18 cellular contexts compared by ENCODE assay signal in the genomic region with DNA sequence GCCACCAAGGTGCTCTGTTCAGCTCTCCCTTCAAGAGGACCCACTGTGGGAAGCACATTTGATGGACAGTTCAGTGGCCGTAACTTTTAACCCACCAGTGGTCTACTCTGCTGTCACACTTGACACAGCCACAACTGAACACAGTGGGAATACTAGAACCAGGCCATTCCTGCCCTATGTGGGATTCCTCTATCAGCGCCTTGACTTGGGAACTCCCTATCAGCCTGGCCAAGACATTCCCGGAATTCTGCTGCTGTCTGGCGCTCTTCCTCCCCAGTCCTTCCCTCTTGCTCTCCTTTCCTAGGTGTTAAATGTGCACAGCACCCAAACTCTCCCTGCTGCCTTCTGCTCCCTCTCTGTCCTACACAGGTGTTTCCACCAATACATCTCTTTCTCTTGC. TPM values are rescaled to one million over a fixed set of nuclear protein-coding genes. Genes with fewer than 3 reads are reported as not detected.
DNase-seq lines count a peak whose midpoint lies in the region; ATAC-seq and TF ChIP-seq lines count a peak whose summit lies in the region.
"Had no signal": no experiment of that assay in that cellular context is flagged by ENCODE, and none has a peak within 500 bp of the region (broad histone marks: within the 10 kb centered on the region; RNA-seq: fewer than 3 reads in every experiment).

No MANE protein-coding gene starts in this region.

- H3K27ac Mint-ChIP-seq in activated CD8-positive, alpha-beta T cell treated with anti-CD3 and anti-CD28 coated beads, Interleukin-2, amount 10 ng/mL, durations not matched to agents 7 days and 5 days: no peak overlapping the region

- intact Hi-C loops in cardiac septum (cut with DNase I): loop anchor here (5.0 kb wide), 1 partner anchor 455 kb away; no protein-coding TSS in a partner anchor

- H3K9me3 Mint-ChIP-seq in activated CD8-positive, alpha-beta T cell treated with anti-CD3 and anti-CD28 coated beads, Interleukin-2, amount 10 ng/mL, durations not matched to agents 7 days and 5 days (ENCODE audit: insufficient read depth): no peaks in the 10 kb centered on the region

- POLR2A ChIA-PET in activated CD8-positive, alpha-beta T cell treated with anti-CD3 and anti-CD28 coated beads, Interleukin-2, amount 10 ng/mL, durations not matched to agents 7 days and 5 days (lab: Charles Lee): no interaction called here

- H3K4me3 ChIP-seq in right atrium auricular region (no peak overlapping the region), fibroblast of pulmonary artery (replicated peaks; ENCODE audit: low read depth, low read length) (no peak overlapping the region)
- H3K4me3 ChIP-seq: Peyer's patch had no signal

- no peak overlapping the region for H3K4me3 Mint-ChIP-seq in activated CD8-positive, alpha-beta T cell treated with anti-CD3 and anti-CD28 coated beads, Interleukin-2, amount 10 ng/mL, durations not matched to agents 7 days and 5 days

- peaks cover 9% of the 10 kb centered on the region for H3K27me3 Mint-ChIP-seq in activated CD8-positive, alpha-beta T cell treated with anti-CD3 and anti-CD28 coated beads, Interleukin-2, amount 10 ng/mL, durations not matched to agents 7 days and 5 days (ENCODE audit: low read depth)

- peaks cover 0 to 6% of the 10 kb centered on the region in 2 donors for H3K4me1 ChIP-seq in right atrium auricular region
- H3K4me1 ChIP-seq: Peyer's patch had no signal

- peak; percentile 58 for DNase-seq in cardiac septum (ENCODE audit: low spot score)
- no peak for DNase-seq in right atrium auricular region (ENCODE audit: low spot score)
- DNase-seq in fibroblast of pulmonary artery (ENCODE audit: low read depth): peak; percentile 44
- no peak for DNase-seq in omental fat pad (ENCODE audit: low spot score)
- DNase-seq in activated T-cell treated with anti-CD3 and anti-CD28 coated beads for 4 hours: no peak
- DNase-seq in activated CD4-positive, alpha-beta T cell treated with anti-CD3 and anti-CD28 coated beads, Interleukin-2, amount 50 U/mL, for 48 hours: no peak
- no peak for DNase-seq in LoVo (ENCODE audit: low spot score)
- DNase-seq in activated CD8-positive, alpha-beta T cell treated with anti-CD3 and anti-CD28 coated beads, Interleukin-2, amount 10 ng/mL, durations not matched to agents 7 days and 5 days: no peak
- DNase-seq: DMS 273 treated with DMSO at 0.1 percent for 48 hours, H7, MM.1S, NCI-H1092 treated with DMSO at 0.1 percent for 48 hours, NCI-H1694, NCI-H2227 treated with DMSO at 0.1 percent for 48 hours, NCI-H524 treated with DMSO at 0.1 percent for 48 hours, Peyer's patch, SHP77 had no signal

- no peaks in the 10 kb centered on the region for H3K36me3 Mint-ChIP-seq in activated CD8-positive, alpha-beta T cell treated with anti-CD3 and anti-CD28 coated beads, Interleukin-2, amount 10 ng/mL, durations not matched to agents 7 days and 5 days (ENCODE audit: low read depth)

- H3K9me3 ChIP-seq in right atrium auricular region: no peaks in the 10 kb centered on the region
- H3K9me3 ChIP-seq: Peyer's patch had no signal

- no peaks in the 10 kb centered on the region for H3K4me1 Mint-ChIP-seq in activated CD8-positive, alpha-beta T cell treated with anti-CD3 and anti-CD28 coated beads, Interleukin-2, amount 10 ng/mL, durations not matched to agents 7 days and 5 days (ENCODE audit: low read depth)

- no peaks in the 10 kb centered on the region for H3K36me3 ChIP-seq in right atrium auricular region
- H3K36me3 ChIP-seq: Peyer's patch had no signal

- ATAC-seq in omental fat pad (ENCODE audit: low FRiP score): peak; percentile 52
- no peak for ATAC-seq in activated CD8-positive, alpha-beta T cell treated with anti-CD3 and anti-CD28 coated beads, Interleukin-2, amount 10 ng/mL, durations not matched to agents 7 days and 5 days

- TF ChIP-seq CTCF in right atrium auricular region (IDR thresholded peaks at IDR 0.05): no peak
- no peak for TF ChIP-seq CTCF in fibroblast of pulmonary artery (IDR thresholded peaks at IDR 0.05; ENCODE audit: low read length, missing control alignments)
- no peak for TF ChIP-seq CTCF in omental fat pad (IDR thresholded peaks at IDR 0.05)

- H3K27ac ChIP-seq in right atrium auricular region: no peak overlapping the region
- H3K27ac ChIP-seq: C4-2B, Peyer's patch had no signal

- CTCF ChIA-PET in activated CD8-positive, alpha-beta T cell treated with anti-CD3 and anti-CD28 coated beads, Interleukin-2, amount 10 ng/mL, durations not matched to agents 7 days and 5 days (lab: Charles Lee): no interaction called here

- H3K27me3 ChIP-seq in right atrium auricular region: no peaks in the 10 kb centered on the region
- H3K27me3 ChIP-seq: Peyer's patch had no signal

RNA-seq across cellular contexts. Expression of a gene that starts 23.1 kb away (rescaled TPM):
- total RNA-seq in cardiac septum (5.1 TPM), right atrium auricular region (10 to 100 TPM in 1 of 2 donors, 1 to 10 TPM in 1; 7.2 to 13.9 TPM), omental fat pad (10 to 100 TPM; 29.3 to 47.1 (median 44.3) TPM)
- under 1 TPM; 0.21 to 0.23 TPM for total RNA-seq in activated CD8-positive, alpha-beta T cell treated with anti-CD3 and anti-CD28 coated beads, Interleukin-2, amount 10 ng/mL, durations not matched to agents 7 days and 5 days

Comparison
In these comparisons a context has a peak if more than half of its experiments do, and no peak if none do; other contexts are left out.
1. DNase-seq: peak in cardiac septum (single experiment) and fibroblast of pulmonary artery (single experiment); none in right atrium auricular region (single experiment), omental fat pad (single experiment), activated T-cell treated with anti-CD3 and anti-CD28 coated beads for 4 hours (single experiment), activated CD4-positive, alpha-beta T cell treated with anti-CD3 and anti-CD28 coated beads, Interleukin-2, amount 50 U/mL, for 48 hours (0 of 2), LoVo (single experiment) and activated CD8-positive, alpha-beta T cell treated with anti-CD3 and anti-CD28 coated beads, Interleukin-2, amount 10 ng/mL, durations not matched to agents 7 days and 5 days (single experiment).